20 cellular contexts compared by ENCODE assay signal in the genomic region with DNA sequence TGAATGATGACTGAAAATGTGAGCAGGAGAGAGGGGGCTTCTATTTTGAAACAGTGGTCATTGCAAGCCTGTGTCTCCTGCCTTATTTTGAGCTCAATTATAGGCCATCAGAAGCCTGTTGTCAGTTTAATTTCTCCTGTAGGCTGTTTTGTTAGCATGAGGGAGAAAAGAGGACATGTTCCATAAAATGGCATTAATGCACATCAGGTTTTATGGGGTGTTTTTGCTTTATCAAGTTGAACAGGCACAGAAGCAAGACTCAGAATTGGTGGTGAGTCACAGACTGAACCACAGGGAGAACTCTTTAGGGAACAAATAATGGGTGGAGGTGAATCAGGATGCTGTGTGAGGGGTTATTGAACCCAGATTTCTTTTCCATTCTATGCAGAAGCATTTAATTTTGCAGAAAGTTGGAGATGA.
A peak's percentile ranks its signal among the peaks of the same experiment; 100 is the strongest.
DNase-seq lines count a peak whose midpoint lies in the region; ATAC-seq and TF ChIP-seq lines count a peak whose summit lies in the region.
"Had no signal": no experiment of that assay in that cellular context is flagged by ENCODE, and none has a peak within 500 bp of the region (broad histone marks: within the 10 kb centered on the region; RNA-seq: fewer than 3 reads in every experiment).

No MANE protein-coding gene starts in this region.

- no peaks in the 10 kb centered on the region for H3K9me3 Mint-ChIP-seq in osteocyte (ENCODE audit: unreplicated experiment)
- H3K9me3 Mint-ChIP-seq in glutamatergic neuron (ENCODE audit: unreplicated experiment): peaks cover 2% of the 10 kb centered on the region
- H3K9me3 Mint-ChIP-seq: stimulated activated naive B cell treated with anti-CD40 and anti-IgM and Interleukin-4, amounts not matched to agents 10 μg/mL and 1 μg/mL and 100 μg/mL, for 72 hours; T-helper 2 cell treated with Interferon-gamma antibody and Interleukin-4, amounts not matched to agents 5 μg/mL and 100 μg/mL, for 36 hours had no signal

- peak overlapping the region; percentile 96 for H3K27ac Mint-ChIP-seq in osteocyte (ENCODE audit: unreplicated experiment)
- H3K27ac Mint-ChIP-seq in glutamatergic neuron (ENCODE audit: unreplicated experiment): no peak overlapping the region
- H3K27ac Mint-ChIP-seq: stimulated activated naive B cell treated with anti-CD40 and anti-IgM and Interleukin-4, amounts not matched to agents 10 μg/mL and 1 μg/mL and 100 μg/mL, for 72 hours; T-helper 2 cell treated with Interferon-gamma antibody and Interleukin-4, amounts not matched to agents 5 μg/mL and 100 μg/mL, for 36 hours had no signal

- no peaks in the 10 kb centered on the region for H3K9me3 ChIP-seq in esophagus squamous epithelium
- H3K9me3 ChIP-seq: ovary, spleen had no signal

- H3K36me3 ChIP-seq in esophagus squamous epithelium: peaks cover 0 to 48% (median 0%) of the 10 kb centered on the region in 3 donors
- H3K36me3 ChIP-seq: ovary had no signal

- no peak overlapping the region for H3K4me3 ChIP-seq in esophagus squamous epithelium
- H3K4me3 ChIP-seq: ovary, spleen had no signal

- intact Hi-C loops in esophagus squamous epithelium (cut with DNase I): no loop called here

- DNase-seq in EH (ENCODE audit: low read depth) (peak; percentile 81), RPMI7951 (ENCODE audit: low read depth) (peak; percentile 26), esophagus squamous epithelium (lab: John Stamatoyannopoulos, UW) (no peak), osteocyte (ENCODE audit: extremely low spot score, unreplicated experiment) (no peak), kidney glomerular epithelial cell (lab: John Stamatoyannopoulos, UW) (no peak), glutamatergic neuron (no peak)
- DNase-seq: activated CD4-positive, alpha-beta T cell treated with anti-CD3 and anti-CD28 coated beads for 1 hour; activated naive CD4-positive, alpha-beta T cell treated with Interleukin-2 at 50 U/mL for 16 hours; caudate nucleus; islet precursor cell; Karpas-422; NCI-H1417 treated with DMSO at 0.1 percent for 48 hours; NCI-H345; ovary; Right ventricle myocardium superior; spleen; stimulated activated naive B cell treated with anti-CD40 and anti-IgM and Interleukin-4, amounts not matched to agents 10 μg/mL and 1 μg/mL and 100 μg/mL, for 72 hours had no signal

- H3K4me1 Mint-ChIP-seq in osteocyte (ENCODE audit: unreplicated experiment) (peaks cover 53% of the 10 kb centered on the region), glutamatergic neuron (ENCODE audit: low read depth, unreplicated experiment) (peaks cover 19% of the 10 kb centered on the region)
- H3K4me1 Mint-ChIP-seq: stimulated activated naive B cell treated with anti-CD40 and anti-IgM and Interleukin-4, amounts not matched to agents 10 μg/mL and 1 μg/mL and 100 μg/mL, for 72 hours had no signal

- no peak for ATAC-seq in GM18867 (IDR thresholded peaks at IDR 0.05; ENCODE audit: unreplicated experiment)
- no peak for ATAC-seq in HG02798 (IDR thresholded peaks at IDR 0.05; ENCODE audit: poor library complexity, unreplicated experiment)
- ATAC-seq: stimulated activated naive B cell treated with anti-CD40 and anti-IgM and Interleukin-4, amounts not matched to agents 10 μg/mL and 1 μg/mL and 100 μg/mL, for 72 hours had no signal

- no peaks in the 10 kb centered on the region for H3K27me3 ChIP-seq in esophagus squamous epithelium
- H3K27me3 ChIP-seq: ovary, spleen had no signal

- no peak for TF ChIP-seq POLR2A in esophagus squamous epithelium (IDR thresholded peaks at IDR 0.05)

- H3K36me3 Mint-ChIP-seq in osteocyte (ENCODE audit: unreplicated experiment) (peaks cover 30% of the 10 kb centered on the region), glutamatergic neuron (ENCODE audit: unreplicated experiment) (no peaks in the 10 kb centered on the region)
- H3K36me3 Mint-ChIP-seq: stimulated activated naive B cell treated with anti-CD40 and anti-IgM and Interleukin-4, amounts not matched to agents 10 μg/mL and 1 μg/mL and 100 μg/mL, for 72 hours had no signal

- peaks cover 0 to 47% (median 14%) of the 10 kb centered on the region in 3 donors for H3K4me1 ChIP-seq in esophagus squamous epithelium
- H3K4me1 ChIP-seq: spleen had no signal

- H3K4me3 Mint-ChIP-seq in osteocyte (ENCODE audit: unreplicated experiment) (no peak overlapping the region), glutamatergic neuron (ENCODE audit: unreplicated experiment) (no peak overlapping the region)
- H3K4me3 Mint-ChIP-seq: stimulated activated naive B cell treated with anti-CD40 and anti-IgM and Interleukin-4, amounts not matched to agents 10 μg/mL and 1 μg/mL and 100 μg/mL, for 72 hours; T-helper 2 cell treated with Interferon-gamma antibody and Interleukin-4, amounts not matched to agents 5 μg/mL and 100 μg/mL, for 36 hours had no signal

- H3K27ac ChIP-seq in esophagus squamous epithelium: peak overlapping the region in 3 of 4 donors; percentile 3 to 68 (median 56)
- H3K27ac ChIP-seq: ovary, spleen had no signal

- H3K27me3 Mint-ChIP-seq in osteocyte (ENCODE audit: unreplicated experiment) (no peaks in the 10 kb centered on the region), glutamatergic neuron (ENCODE audit: unreplicated experiment) (no peaks in the 10 kb centered on the region)

- TF ChIP-seq CTCF in esophagus squamous epithelium (IDR thresholded peaks at IDR 0.05) (no peak), osteocyte (IDR thresholded peaks at IDR 0.05) (no peak), glutamatergic neuron (IDR thresholded peaks at IDR 0.05; ENCODE audit: partially characterized antibody, unreplicated experiment) (no peak)

Comparison
In these comparisons a context has a peak if more than half of its experiments do, and no peak if none do; other contexts are left out.
1. DNase-seq: peak in EH (single experiment) and RPMI7951 (single experiment); none in esophagus squamous epithelium (single experiment), osteocyte (single experiment), kidney glomerular epithelial cell (single experiment) and glutamatergic neuron (single experiment).